ENCODE assay signal across 1 cellular context in the genomic region with DNA sequence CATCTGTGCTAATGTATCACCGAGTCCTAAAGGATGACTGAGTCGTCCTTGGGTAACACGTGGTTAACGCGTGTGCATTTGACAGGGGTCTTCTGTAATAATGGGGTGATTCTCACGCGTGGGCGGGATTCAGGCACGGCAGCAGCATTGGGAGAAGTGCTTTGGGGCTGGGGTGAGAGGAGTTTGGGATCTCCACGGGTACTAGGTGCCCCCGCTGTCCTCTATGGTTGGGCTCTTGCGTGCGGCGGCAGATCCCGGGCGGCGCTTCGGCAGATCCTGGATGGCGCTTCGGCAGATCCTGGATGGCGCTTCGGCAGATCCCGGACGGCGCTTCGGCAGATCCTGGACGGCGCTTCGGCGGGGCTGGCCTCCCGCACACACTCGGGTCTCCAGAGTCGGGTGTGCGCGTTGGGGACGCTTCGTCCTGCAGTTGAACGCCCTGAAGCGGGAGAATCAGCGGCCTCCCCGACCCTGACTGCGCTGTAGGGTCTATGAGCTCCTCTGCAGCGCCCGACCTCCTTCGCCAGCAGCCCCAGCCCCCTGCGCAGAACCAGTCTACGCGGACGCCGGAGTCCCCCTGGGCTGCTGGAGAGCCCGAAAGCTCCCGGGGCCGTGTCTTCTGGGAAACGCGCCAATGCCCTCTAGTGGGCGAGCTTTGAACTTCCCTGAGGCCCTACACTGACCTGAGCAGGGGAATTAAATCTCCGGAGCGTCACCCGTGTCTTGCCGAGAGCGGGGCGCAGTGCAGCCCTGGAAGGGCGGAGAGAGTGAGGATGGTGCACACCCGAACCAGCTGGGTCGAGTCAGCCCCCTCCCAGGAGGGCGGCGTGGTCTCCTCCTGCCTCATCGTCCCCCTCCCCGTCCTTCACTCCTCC.
A peak's percentile ranks its signal among the peaks of the same experiment; 100 is the strongest.
TF ChIP-seq lines count a peak whose summit lies in the region.

No MANE protein-coding gene starts in this region.

TF ChIP-seq in GM12878, 131 proteins besides CTCF, POLR2A, EP300 and RAD21 (continued from another document):
- TF ChIP-seq, protein P1, sequence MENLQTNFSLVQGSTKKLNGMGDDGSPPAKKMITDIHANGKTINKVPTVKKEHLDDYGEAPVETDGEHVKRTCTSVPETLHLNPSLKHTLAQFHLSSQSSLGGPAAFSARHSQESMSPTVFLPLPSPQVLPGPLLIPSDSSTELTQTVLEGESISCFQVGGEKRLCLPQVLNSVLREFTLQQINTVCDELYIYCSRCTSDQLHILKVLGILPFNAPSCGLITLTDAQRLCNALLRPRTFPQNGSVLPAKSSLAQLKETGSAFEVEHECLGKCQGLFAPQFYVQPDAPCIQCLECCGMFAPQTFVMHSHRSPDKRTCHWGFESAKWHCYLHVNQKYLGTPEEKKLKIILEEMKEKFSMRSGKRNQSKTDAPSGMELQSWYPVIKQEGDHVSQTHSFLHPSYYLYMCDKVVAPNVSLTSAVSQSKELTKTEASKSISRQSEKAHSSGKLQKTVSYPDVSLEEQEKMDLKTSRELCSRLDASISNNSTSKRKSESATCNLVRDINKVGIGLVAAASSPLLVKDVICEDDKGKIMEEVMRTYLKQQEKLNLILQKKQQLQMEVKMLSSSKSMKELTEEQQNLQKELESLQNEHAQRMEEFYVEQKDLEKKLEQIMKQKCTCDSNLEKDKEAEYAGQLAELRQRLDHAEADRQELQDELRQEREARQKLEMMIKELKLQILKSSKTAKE (IDR thresholded peaks at IDR 0.05; ENCODE audit: low read depth, poor library complexity, severe bottlenecking): no peak
- TF ChIP-seq ZSCAN29 (IDR thresholded peaks at IDR 0.05): peak; percentile 94
- TF ChIP-seq, protein P2, sequence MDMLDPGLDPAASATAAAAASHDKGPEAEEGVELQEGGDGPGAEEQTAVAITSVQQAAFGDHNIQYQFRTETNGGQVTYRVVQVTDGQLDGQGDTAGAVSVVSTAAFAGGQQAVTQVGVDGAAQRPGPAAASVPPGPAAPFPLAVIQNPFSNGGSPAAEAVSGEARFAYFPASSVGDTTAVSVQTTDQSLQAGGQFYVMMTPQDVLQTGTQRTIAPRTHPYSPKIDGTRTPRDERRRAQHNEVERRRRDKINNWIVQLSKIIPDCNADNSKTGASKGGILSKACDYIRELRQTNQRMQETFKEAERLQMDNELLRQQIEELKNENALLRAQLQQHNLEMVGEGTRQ (IDR thresholded peaks at IDR 0.05; ENCODE audit: borderline replicate concordance, low read depth, low read length): no peak
- TF ChIP-seq IKZF1 (conservative IDR thresholded peaks at IDR 0.05): no peak
- TF ChIP-seq TAF1 (IDR thresholded peaks at IDR 0.05; ENCODE audit: borderline replicate concordance, low read depth, low read length): no peak
- TF ChIP-seq NFYA (IDR thresholded peaks at IDR 0.05; ENCODE audit: borderline replicate concordance, low read depth, low read length): no peak
- TF ChIP-seq NFXL1 (IDR thresholded peaks at IDR 0.05; ENCODE audit: borderline replicate concordance): no peak
TF ChIP-seq in GM12878: peak in this region for 4.
